19 cellular contexts compared by ENCODE assay signal in genomic region chr1:24659993-24660665, GRCh38. TPM values are rescaled to one million over a fixed set of nuclear protein-coding genes. Genes with fewer than 3 reads are reported as not detected.
DNase-seq lines count a peak whose midpoint lies in the region; ATAC-seq and TF ChIP-seq lines count a peak whose summit lies in the region.
"Had no signal": no experiment of that assay in that cellular context is flagged by ENCODE, and none has a peak within 500 bp of the region (broad histone marks: within the 10 kb centered on the region; RNA-seq: fewer than 3 reads in every experiment).

No MANE protein-coding gene starts in this region.

- no peak overlapping the region for H4K5ac ChIP-seq in mesendoderm (ENCODE audit: low read length)

- H3K36me3 Mint-ChIP-seq in natural killer cell, result peaks cover 33% of the 10 kb centered on the region
- peaks cover 25% of the 10 kb centered on the region for H3K36me3 Mint-ChIP-seq in natural killer cell treated with Interleukin-12 subunit alpha and Interleukin-12 subunit beta and Interleukin-15 and Interleukin-18, amount 100 ng/mL, for 72 hours
- H3K36me3 Mint-ChIP-seq in activated naive CD8-positive, alpha-beta T cell treated with anti-CD3 and anti-CD28 coated beads, Interleukin-2, amount 10 ng/mL, durations not matched to agents 7 days and 5 days, result peaks cover 36% of the 10 kb centered on the region
- H3K36me3 Mint-ChIP-seq in stimulated activated naive B cell treated with anti-CD40 and anti-IgM and Interleukin-4, amounts not matched to agents 10 μg/mL and 1 μg/mL and 100 μg/mL, for 72 hours, result peaks cover 31 to 47% of the 10 kb centered on the region in 2 donors

- peak overlapping the region; percentile 56 for H4K8ac ChIP-seq in mesendoderm (ENCODE audit: low read depth, low read length)

- H3K23ac ChIP-seq in mesendoderm (ENCODE audit: low read length), result no peak overlapping the region

- no peak overlapping the region for H2AK5ac ChIP-seq in mesendoderm (ENCODE audit: low read length)

- TF ChIP-seq CTCF in natural killer cell (IDR thresholded peaks at IDR 0.05), result no peak

- no peak overlapping the region for H2BK15ac ChIP-seq in mesendoderm (replicated peaks; ENCODE audit: low read depth)

- WGBS in mesendoderm (ENCODE audit: extremely low coverage, insufficient coverage, low lambda C conversion rate), result no CpG with 5 or more reads among the region's 1 CpG

- H3K27me3 Mint-ChIP-seq in natural killer cell (ENCODE audit: low read depth in 2 of 2), result no peaks in the 10 kb centered on the region
- no peaks in the 10 kb centered on the region for H3K27me3 Mint-ChIP-seq in natural killer cell treated with Interleukin-12 subunit alpha and Interleukin-12 subunit beta and Interleukin-15 and Interleukin-18, amount 100 ng/mL, for 72 hours
- H3K27me3 Mint-ChIP-seq in activated naive CD8-positive, alpha-beta T cell treated with anti-CD3 and anti-CD28 coated beads, Interleukin-2, amount 10 ng/mL, durations not matched to agents 7 days and 5 days, result no peaks in the 10 kb centered on the region
- no peaks in the 10 kb centered on the region for H3K27me3 Mint-ChIP-seq in stimulated activated naive B cell treated with anti-CD40 and anti-IgM and Interleukin-4, amounts not matched to agents 10 μg/mL and 1 μg/mL and 100 μg/mL, for 72 hours
- H3K27me3 Mint-ChIP-seq: stimulated activated memory B cell treated with anti-CD40 and anti-IgM and Interleukin-4, amounts not matched to agents 10 μg/mL and 1 μg/mL and 100 μg/mL, for 72 hours had no signal

- H3K4me2 ChIP-seq in mesendoderm (ENCODE audit: low read length), result no peak overlapping the region

- H2BK120ac ChIP-seq in mesendoderm (ENCODE audit: low read depth, low read length), result no peak overlapping the region

- H3K4me3 Mint-ChIP-seq in natural killer cell, result no peak overlapping the region
- no peak overlapping the region for H3K4me3 Mint-ChIP-seq in natural killer cell treated with Interleukin-12 subunit alpha and Interleukin-12 subunit beta and Interleukin-15 and Interleukin-18, amount 100 ng/mL, for 72 hours
- no peak overlapping the region for H3K4me3 Mint-ChIP-seq in activated naive CD8-positive, alpha-beta T cell treated with anti-CD3 and anti-CD28 coated beads, Interleukin-2, amount 10 ng/mL, durations not matched to agents 7 days and 5 days
- no peak overlapping the region for H3K4me3 Mint-ChIP-seq in stimulated activated naive B cell treated with anti-CD40 and anti-IgM and Interleukin-4, amounts not matched to agents 10 μg/mL and 1 μg/mL and 100 μg/mL, for 72 hours
- H3K4me3 Mint-ChIP-seq: stimulated activated memory B cell treated with anti-CD40 and anti-IgM and Interleukin-4, amounts not matched to agents 10 μg/mL and 1 μg/mL and 100 μg/mL, for 72 hours had no signal

- H3K4me3 ChIP-seq in mesendoderm (ENCODE audit: low read length), result no peak overlapping the region
- H3K4me3 ChIP-seq: colonic mucosa, mucosa of descending colon, skin epidermis had no signal

- no peak overlapping the region for H3K9ac ChIP-seq in mesendoderm (ENCODE audit: low read length)

- H3K27ac ChIP-seq in mesendoderm (ENCODE audit: low read depth, low read length), result no peak overlapping the region
- H3K27ac ChIP-seq: colonic mucosa, skin epidermis had no signal

- peaks cover 7% of the 10 kb centered on the region for H3K79me2 ChIP-seq in mesendoderm (ENCODE audit: control insufficient read depth, insufficient read depth, low read length)

- no peaks in the 10 kb centered on the region for H3K27me3 ChIP-seq in mesendoderm (ENCODE audit: insufficient read depth, low read length, poor library complexity)
- H3K27me3 ChIP-seq: colonic mucosa had no signal

- H3K56ac ChIP-seq in mesendoderm (ENCODE audit: low read length), result no peak overlapping the region

- H3K27ac Mint-ChIP-seq in natural killer cell, result peak overlapping the region; percentile 23 to 45
- H3K27ac Mint-ChIP-seq in natural killer cell treated with Interleukin-12 subunit alpha and Interleukin-12 subunit beta and Interleukin-15 and Interleukin-18, amount 100 ng/mL, for 72 hours, result peak overlapping the region in 1 of 2 donors; percentile 47
- peak overlapping the region; percentile 28 for H3K27ac Mint-ChIP-seq in activated naive CD8-positive, alpha-beta T cell treated with anti-CD3 and anti-CD28 coated beads, Interleukin-2, amount 10 ng/mL, durations not matched to agents 7 days and 5 days
- H3K27ac Mint-ChIP-seq in stimulated activated naive B cell treated with anti-CD40 and anti-IgM and Interleukin-4, amounts not matched to agents 10 μg/mL and 1 μg/mL and 100 μg/mL, for 72 hours, result no peak overlapping the region
- H3K27ac Mint-ChIP-seq: stimulated activated memory B cell treated with anti-CD40 and anti-IgM and Interleukin-4, amounts not matched to agents 10 μg/mL and 1 μg/mL and 100 μg/mL, for 72 hours had no signal

- H3K4me1 Mint-ChIP-seq in natural killer cell, result peaks cover 17 to 22% of the 10 kb centered on the region in 2 donors
- H3K4me1 Mint-ChIP-seq in natural killer cell treated with Interleukin-12 subunit alpha and Interleukin-12 subunit beta and Interleukin-15 and Interleukin-18, amount 100 ng/mL, for 72 hours (ENCODE audit: low read depth in 2 of 2), result peaks cover 11 to 14% of the 10 kb centered on the region in 2 donors
- H3K4me1 Mint-ChIP-seq in activated naive CD8-positive, alpha-beta T cell treated with anti-CD3 and anti-CD28 coated beads, Interleukin-2, amount 10 ng/mL, durations not matched to agents 7 days and 5 days, result peaks cover 17% of the 10 kb centered on the region
- H3K4me1 Mint-ChIP-seq in stimulated activated naive B cell treated with anti-CD40 and anti-IgM and Interleukin-4, amounts not matched to agents 10 μg/mL and 1 μg/mL and 100 μg/mL, for 72 hours, result peaks cover 7 to 35% of the 10 kb centered on the region in 2 donors

- POLR2A ChIA-PET in activated naive CD8-positive, alpha-beta T cell treated with anti-CD3 and anti-CD28 coated beads, Interleukin-2, amount 10 ng/mL, durations not matched to agents 7 days and 5 days (lab: Charles Lee), result no interaction called here

- DNase-seq in natural killer cell, result no peak
- no peak for DNase-seq in natural killer cell treated with Interleukin-12 subunit alpha and Interleukin-12 subunit beta and Interleukin-15 and Interleukin-18, amount 100 ng/mL, for 72 hours (ENCODE audit: low spot score)
- no peak for DNase-seq in activated naive CD8-positive, alpha-beta T cell treated with anti-CD3 and anti-CD28 coated beads, Interleukin-2, amount 10 ng/mL, durations not matched to agents 7 days and 5 days
- no peak for DNase-seq in mesendoderm
- DNase-seq in CD1c-positive myeloid dendritic cell (ENCODE audit: extremely low spot score), result no peak
- DNase-seq in HPDE6-E6E7 (ENCODE audit: extremely low spot score), result no peak
- no peak for DNase-seq in stimulated activated CD4-positive, alpha-beta T cell treated with anti-CD3 and anti-CD28 coated beads, Interleukin-1b, Interleukin-23, amount 100 ng/mL, for 48 hours
- no peak for DNase-seq in stimulated activated naive B cell treated with anti-CD40 and anti-IgM and Interleukin-4, amounts not matched to agents 10 μg/mL and 1 μg/mL and 100 μg/mL, for 72 hours
- DNase-seq: activated CD4-positive, CD25-positive, alpha-beta regulatory T cell; aorta; colonic mucosa; islet precursor cell; mucosa of descending colon; NCI-H1048; NCI-H774; RPMI8226; T-helper 1 cell had no signal

- intact Hi-C loops in natural killer cell (cut with micrococcal nuclease), result no loop called here

- H3K36me3 ChIP-seq in mesendoderm (ENCODE audit: control insufficient read depth, insufficient read depth, low read length), result peaks cover 14% of the 10 kb centered on the region

- no peaks in the 10 kb centered on the region for H3K9me3 Mint-ChIP-seq in natural killer cell
- H3K9me3 Mint-ChIP-seq in natural killer cell treated with Interleukin-12 subunit alpha and Interleukin-12 subunit beta and Interleukin-15 and Interleukin-18, amount 100 ng/mL, for 72 hours, result no peaks in the 10 kb centered on the region
- no peaks in the 10 kb centered on the region for H3K9me3 Mint-ChIP-seq in activated naive CD8-positive, alpha-beta T cell treated with anti-CD3 and anti-CD28 coated beads, Interleukin-2, amount 10 ng/mL, durations not matched to agents 7 days and 5 days
- H3K9me3 Mint-ChIP-seq in stimulated activated naive B cell treated with anti-CD40 and anti-IgM and Interleukin-4, amounts not matched to agents 10 μg/mL and 1 μg/mL and 100 μg/mL, for 72 hours, result no peaks in the 10 kb centered on the region
- H3K9me3 Mint-ChIP-seq: stimulated activated memory B cell treated with anti-CD40 and anti-IgM and Interleukin-4, amounts not matched to agents 10 μg/mL and 1 μg/mL and 100 μg/mL, for 72 hours had no signal

- H3K4ac ChIP-seq in mesendoderm (ENCODE audit: low read depth, low read length), result no peak overlapping the region

- ATAC-seq in natural killer cell, result no peak
- no peak for ATAC-seq in natural killer cell treated with Interleukin-12 subunit alpha and Interleukin-12 subunit beta and Interleukin-15 and Interleukin-18, amount 100 ng/mL, for 72 hours
- ATAC-seq in activated naive CD8-positive, alpha-beta T cell treated with anti-CD3 and anti-CD28 coated beads, Interleukin-2, amount 10 ng/mL, durations not matched to agents 7 days and 5 days (ENCODE audit: low read depth), result no peak
- ATAC-seq in stimulated activated naive B cell treated with anti-CD40 and anti-IgM and Interleukin-4, amounts not matched to agents 10 μg/mL and 1 μg/mL and 100 μg/mL, for 72 hours (replicated peaks), result no peak
- ATAC-seq: mucosa of descending colon; stimulated activated memory B cell treated with anti-CD40 and anti-IgM and Interleukin-4, amounts not matched to agents 10 μg/mL and 1 μg/mL and 100 μg/mL, for 72 hours had no signal

- no peaks in the 10 kb centered on the region for H3K4me1 ChIP-seq in mesendoderm (ENCODE audit: control insufficient read depth, low read depth, low read length)
- H3K4me1 ChIP-seq: colonic mucosa had no signal

- H2BK5ac ChIP-seq in mesendoderm (ENCODE audit: low read length), result no peak overlapping the region

- peaks cover 6% of the 10 kb centered on the region for H3K79me1 ChIP-seq in mesendoderm (ENCODE audit: low read length)

- no peak overlapping the region for H3K18ac ChIP-seq in mesendoderm (ENCODE audit: low read length)

RNA-seq across cellular contexts. Expression of gene SRRM1, which starts 17.0 kb away (rescaled TPM):
- total RNA-seq in natural killer cell, result 100 to 1,000 TPM; 291 to 314 (median 302) TPM
- 100 to 1,000 TPM; 177 to 254 TPM for total RNA-seq in natural killer cell treated with Interleukin-12 subunit alpha and Interleukin-12 subunit beta and Interleukin-15 and Interleukin-18, amount 100 ng/mL, for 72 hours
- total RNA-seq in activated naive CD8-positive, alpha-beta T cell treated with anti-CD3 and anti-CD28 coated beads, Interleukin-2, amount 10 ng/mL, durations not matched to agents 7 days and 5 days, result 100 to 1,000 TPM; 211 to 220 TPM
- polyA plus RNA-seq in mesendoderm (2013, experiment 1 of 2), result 308 TPM
- 317 TPM for polyA plus RNA-seq in mesendoderm (2013, experiment 2 of 2)
